8 cellular contexts compared by ENCODE assay signal in the genomic region with DNA sequence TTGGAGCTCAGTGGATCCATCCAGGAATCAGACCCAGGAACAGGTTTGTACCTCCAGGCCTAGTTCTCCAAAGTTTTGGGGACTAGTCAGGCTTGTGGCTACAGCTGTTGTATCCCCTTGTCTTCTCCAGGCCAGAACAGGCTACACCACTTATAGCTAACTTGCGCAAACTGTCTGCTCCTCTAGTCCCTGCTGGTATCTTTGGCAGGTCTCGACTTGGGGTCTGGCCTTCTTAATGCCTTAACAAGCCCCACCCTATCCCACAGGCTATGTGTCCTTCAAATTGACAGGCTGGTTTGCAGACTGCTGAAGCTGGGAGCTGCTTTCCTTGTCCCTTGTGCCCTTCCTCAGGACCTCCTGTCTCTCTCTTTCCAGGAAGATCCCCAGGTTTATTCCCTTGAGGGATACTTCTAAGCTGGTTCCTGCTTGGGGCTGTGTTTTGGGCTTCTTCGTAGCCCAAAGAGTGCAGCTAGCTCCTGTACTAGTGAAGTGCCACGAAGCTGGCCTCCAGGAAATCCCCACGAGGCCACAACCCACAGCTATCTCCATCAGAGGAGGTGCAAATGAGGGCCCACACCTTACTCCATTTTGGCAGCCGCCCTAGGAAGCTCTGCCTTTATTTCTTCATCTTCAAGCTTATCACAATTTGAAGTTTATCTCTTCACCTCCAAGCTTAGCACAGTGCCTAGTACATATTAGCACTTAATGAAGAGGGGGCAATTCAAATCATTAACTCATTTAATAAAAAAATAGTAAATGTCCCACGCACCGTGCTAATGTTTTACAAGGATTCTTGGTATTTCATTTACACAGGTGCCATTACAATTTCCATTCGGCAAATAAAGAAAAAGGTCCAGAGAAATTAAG. TPM values are rescaled to one million over a fixed set of nuclear protein-coding genes. Genes with fewer than 3 reads are reported as not detected.
A peak's percentile ranks its signal among the peaks of the same experiment; 100 is the strongest.
DNase-seq lines count a peak whose midpoint lies in the region; ATAC-seq, FAIRE-seq and TF ChIP-seq lines count a peak whose summit lies in the region.

No MANE protein-coding gene starts in this region.

- H3K4me1 ChIP-seq in K562 (replicated peaks in 1 of 2; ENCODE audit: control insufficient read depth in 2 of 2, insufficient read depth in 2 of 2, low read length in 2 of 2), result peaks cover 7 to 10% of the 10 kb centered on the region in 2 experiments; a peak in 4 of 5 replicates
- peaks cover 2 to 16% of the 10 kb centered on the region in 2 donors for H3K4me1 ChIP-seq in mucosa of rectum (ENCODE audit: control insufficient read depth in 2 of 2, insufficient read depth in 2 of 2, low read length in 2 of 2)
- peaks cover 14 to 21% (median 17%) of the 10 kb centered on the region in 4 donors for H3K4me1 ChIP-seq in upper lobe of left lung

- POLR2A ChIA-PET in K562 (lab: Yijun Ruan, JAX), result interaction anchor here (0.7 to 2.0 kb wide), 19 partner anchors 9 to 479 kb away, joined by 3 to 7 read pairs (median 3); no protein-coding TSS in a partner anchor

- H2AFZ ChIP-seq in K562 (ENCODE audit: low read depth, low read length), result peak overlapping the region; percentile 97

- no peak for TF ChIP-seq EP300 in K562 (IDR thresholded peaks at IDR 0.05; ENCODE audit: low read length)
- no peak for TF ChIP-seq EP300 in upper lobe of left lung (IDR thresholded peaks at IDR 0.05)

- H3K9me3 ChIP-seq in MG63 (no peaks in the 10 kb centered on the region), K562 (replicated peaks; ENCODE audit: control insufficient read depth, insufficient read depth, low read depth, low read length) (no peaks in the 10 kb centered on the region), mucosa of rectum (ENCODE audit: control insufficient read depth in 2 of 2, low read length in 2 of 2) (no peaks in the 10 kb centered on the region), upper lobe of left lung (no peaks in the 10 kb centered on the region)

- CTCF ChIA-PET in K562 (lab: Yijun Ruan, JAX; ENCODE audit: low intra/inter-chr PET ratio), result no interaction called here

- peaks cover 31% of the 10 kb centered on the region for H3K36me3 ChIP-seq in MG63
- peaks cover 28% of the 10 kb centered on the region for H3K36me3 ChIP-seq in K562 (ENCODE audit: control insufficient read depth, insufficient read depth, low read length)
- peaks cover 14 to 19% of the 10 kb centered on the region in 2 donors for H3K36me3 ChIP-seq in mucosa of rectum (ENCODE audit: control insufficient read depth in 2 of 2, insufficient read depth in 2 of 2, low read length in 2 of 2)
- H3K36me3 ChIP-seq in upper lobe of left lung, result peaks cover 6 to 27% (median 14%) of the 10 kb centered on the region in 4 donors

- H3K27me3 ChIP-seq in MG63, result no peaks in the 10 kb centered on the region
- H3K27me3 ChIP-seq in K562 (ENCODE audit: control insufficient read depth in 2 of 2, insufficient read depth in 2 of 2, low read length in 2 of 2), result 0 out of 5 replicates have a peak, but pooled peaks cover 0 to 3% of the 10 kb centered on the region in 2 experiments
- no peaks in the 10 kb centered on the region for H3K27me3 ChIP-seq in mucosa of rectum (ENCODE audit: control insufficient read depth in 2 of 2, insufficient read depth in 2 of 2, low read length in 2 of 2)
- H3K27me3 ChIP-seq in upper lobe of left lung, result no peaks in the 10 kb centered on the region

- H3K9me1 ChIP-seq in K562 (ENCODE audit: control insufficient read depth, insufficient read depth, low read length), result peaks cover 4% of the 10 kb centered on the region

- H3K79me2 ChIP-seq in K562 (ENCODE audit: control insufficient read depth, insufficient read depth, low read length), result peaks cover 5% of the 10 kb centered on the region; the same call in 2 of the 3 replicates

- H3K4me3 ChIP-seq in AG10803 (ENCODE audit: low read length), result peak overlapping the region; percentile 99
- H3K4me3 ChIP-seq in MG63, result peak overlapping the region; percentile 84
- peak overlapping the region; percentile 55 for H3K4me3 ChIP-seq in K562
- peak overlapping the region; percentile 93 to 96 for H3K4me3 ChIP-seq in mucosa of rectum (ENCODE audit: low read length in 2 of 2)
- H3K4me3 ChIP-seq in upper lobe of left lung, result peak overlapping the region; percentile 46 to 93 (median 82)

- WGBS in K562 (ENCODE audit: insufficient coverage, low coverage, missing lambda C conversion rate), result 55% methylated on average over 9 of the region's 9 CpGs
- 41 to 44% methylated on average over 9 of the region's 9 CpGs for WGBS in upper lobe of left lung, 2 donors

- TF ChIP-seq POLR2A in K562 (conservative IDR thresholded peaks at IDR 0.05) (no peak), upper lobe of left lung (IDR thresholded peaks at IDR 0.05) (no peak)

- in situ Hi-C loops in K562 (cut with MboI), result no loop called here

- intact Hi-C loops in K562 (cut with micrococcal nuclease), result loop anchor here (10.0 kb wide), 1 partner anchor 442 kb away; no protein-coding TSS in a partner anchor

- no peak for DNase-seq in AG10803 (ENCODE audit: low read depth)
- no peak for DNase-seq in MG63
- peak in 1 of 4 experiments; percentile 4 for DNase-seq in K562 (ENCODE audit: extremely low read depth in 1 of 4, low spot score in 3 of 4)
- no peak for DNase-seq in upper lobe of left lung
- no peak for DNase-seq in HTR-8/SVneo (ENCODE audit: insufficient read length, low spot score)

- peak overlapping the region; percentile 100 for H3K4me2 ChIP-seq in K562 (ENCODE audit: insufficient read depth, low read length)

- no peaks in the 10 kb centered on the region for H4K20me1 ChIP-seq in K562 (replicated peaks; ENCODE audit: control insufficient read depth, insufficient read depth, low read length)

- no peak for TF ChIP-seq CTCF in AG10803 (conservative IDR thresholded peaks at IDR 0.05; ENCODE audit: low read length)
- no peak for TF ChIP-seq CTCF in K562 (IDR thresholded peaks at IDR 0.05 in 2 of 3, conservative IDR thresholded peaks at IDR 0.05 in 1 of 3; ENCODE audit: insufficient read depth in 2 of 3, low read depth in 1 of 3, low read length in 3 of 3)
- no peak for TF ChIP-seq CTCF in upper lobe of left lung (IDR thresholded peaks at IDR 0.05)

- no peak for TF ChIP-seq RAD21 in K562 (CRISPR knock-in tag; conservative IDR thresholded peaks at IDR 0.05 in 1 of 2, IDR thresholded peaks at IDR 0.05 in 1 of 2)

- H3K27ac ChIP-seq in K562 (ENCODE audit: extremely low read depth, low read depth, low read length) (no peak overlapping the region; the same call in 1 of the 3 replicates), mucosa of rectum (ENCODE audit: low read depth in 2 of 2, low read length in 2 of 2) (peak overlapping the region in 1 of 2 donors; percentile 69), upper lobe of left lung (peak overlapping the region; percentile 65 to 88 (median 78))

- ATAC-seq in K562 (no peak), upper lobe of left lung (ENCODE audit: low FRiP score in 2 of 2) (no peak), GM18498 (IDR thresholded peaks at IDR 0.05; ENCODE audit: unreplicated experiment) (no peak), GM18907 (IDR thresholded peaks at IDR 0.05; ENCODE audit: unreplicated experiment) (no peak)

- H3K9ac ChIP-seq in K562 (ENCODE audit: insufficient read depth in 1 of 2, low read depth in 2 of 2, low read length in 2 of 2) (peak overlapping the region in 1 of 2 experiments; percentile 59; a peak in 2 of 4 replicates), mucosa of rectum (ENCODE audit: low read depth in 1 of 2, low read length in 2 of 2) (peak overlapping the region; percentile 82 to 85)

- FAIRE-seq in K562 (lab: Jason Lieb, UNC) (peak; percentile 61), HTR-8/SVneo (lab: Jason Lieb, UNC) (no peak)

- TSS peak; percentile 88 for BruUV-seq in K562 (replicated peaks; lab: Mats Ljungman, UMichigan)

TF ChIP-seq in K562, 482 proteins besides CTCF, POLR2A, EP300 and RAD21 (continues in another document):
- TF ChIP-seq, protein P1, sequence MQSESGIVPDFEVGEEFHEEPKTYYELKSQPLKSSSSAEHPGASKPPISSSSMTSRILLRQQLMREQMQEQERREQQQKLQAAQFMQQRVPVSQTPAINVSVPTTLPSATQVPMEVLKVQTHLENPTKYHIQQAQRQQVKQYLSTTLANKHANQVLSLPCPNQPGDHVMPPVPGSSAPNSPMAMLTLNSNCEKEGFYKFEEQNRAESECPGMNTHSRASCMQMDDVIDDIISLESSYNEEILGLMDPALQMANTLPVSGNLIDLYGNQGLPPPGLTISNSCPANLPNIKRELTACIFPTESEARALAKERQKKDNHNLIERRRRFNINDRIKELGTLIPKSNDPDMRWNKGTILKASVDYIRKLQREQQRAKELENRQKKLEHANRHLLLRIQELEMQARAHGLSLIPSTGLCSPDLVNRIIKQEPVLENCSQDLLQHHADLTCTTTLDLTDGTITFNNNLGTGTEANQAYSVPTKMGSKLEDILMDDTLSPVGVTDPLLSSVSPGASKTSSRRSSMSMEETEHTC (IDR thresholded peaks at IDR 0.05), result no peak

RNA-seq across cellular contexts. Expression of a gene that starts 0.7 kb away (rescaled TPM):
- 15.6 and 36.4 TPM in 2 replicates for total RNA-seq in MG63 (2014; rRNA removed; shearing (Covaris generic); ENCODE audit: low replicate concordance)
- 75.0 and 118 TPM in 2 replicates for total RNA-seq in K562 (2011; cell fraction: chromatin; rRNA removed; ENCODE audit: low replicate concordance)
- 96.1 and 101 TPM in 2 replicates for total RNA-seq in K562 (2011; cell fraction: nucleolus; rRNA removed)
- 70.1 and 80.1 TPM in 2 replicates for total RNA-seq in K562 (2011; cell fraction: nucleoplasm; rRNA removed)
- total RNA-seq in K562 (2014; rRNA removed) (51.2 and 52.3 TPM in 2 replicates), K562 (2014; rRNA removed; fragmentation: Illumina TruSeq; extraction: Trizol) (11.5 and 14.2 TPM in 2 replicates), K562 (2015; rRNA removed; fragmentation: Illumina TruSeq; extraction: Trizol) (20.2 and 25.1 TPM in 2 replicates), K562 (2021) (38.0 and 38.6 TPM in 2 replicates), upper lobe of left lung (100 to 1,000 TPM in 1 of 6 donors, 10 to 100 TPM in 5; 32.1 to 236 (median 39.7) TPM)
- polyA plus RNA-seq in K562 (2011; rRNA removed) (30.3 and 39.4 TPM in 2 replicates), K562 (2014; fragmentation: Illumina TruSeq; extraction: Trizol) (34.8 and 37.0 TPM in 2 replicates), K562 (2014; fragmentation: Nextera tagmentation; extraction: Ambion mirVana) (1 to 10 TPM; 1.5 to 4.0 TPM), K562 (2014; rRNA removed) (50.3 and 54.0 TPM in 2 replicates)
- 36.6 and 44.1 TPM in 2 replicates for polyA plus RNA-seq in K562 (2011; cell fraction: cytosol; rRNA removed)
- polyA plus RNA-seq in K562 (2011; cell fraction: nucleus; rRNA removed), result 138 and 153 TPM in 2 replicates
- polyA plus RNA-seq in K562 (2012), result 33.2 and 39.0 TPM in 2 replicates
- 32.6 and 36.3 TPM in 2 replicates for polyA minus RNA-seq in K562 (2011; rRNA and poly(A)+ RNA removed)
- polyA minus RNA-seq in K562 (2011; cell fraction: cytosol; rRNA and poly(A)+ RNA removed), result 18.4 and 29.8 TPM in 2 replicates
- 36.8 and 54.3 TPM in 2 replicates for polyA minus RNA-seq in K562 (2011; cell fraction: nucleus; rRNA and poly(A)+ RNA removed)
